ENCODE assay signal across 10 cellular contexts in the genomic region with DNA sequence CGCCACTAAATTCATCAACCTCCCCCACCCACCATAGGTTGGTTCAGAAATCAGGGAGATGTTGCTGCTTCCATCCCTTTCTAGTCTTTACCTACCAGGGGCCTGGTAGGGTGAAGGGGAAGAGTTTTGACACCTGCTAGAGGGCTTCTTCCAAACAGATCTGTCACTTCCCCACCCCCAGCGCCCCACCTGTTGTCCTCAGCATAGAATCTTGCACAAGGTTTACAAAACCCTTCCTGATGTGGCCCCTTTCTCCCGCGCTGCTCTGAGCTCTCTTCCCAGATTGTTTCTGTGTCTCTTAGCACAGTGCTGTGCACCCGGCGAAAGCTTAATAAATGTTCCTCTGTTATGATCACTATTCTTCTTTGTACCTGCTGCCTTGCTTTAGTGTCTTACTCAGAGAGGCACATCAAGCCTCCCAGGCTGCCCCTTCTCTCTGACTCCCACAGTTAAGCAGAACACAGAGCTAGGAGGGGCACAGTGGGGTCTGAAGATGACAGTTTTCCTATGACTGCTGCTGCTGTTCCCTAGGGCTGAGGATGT. TPM values are rescaled to one million over a fixed set of nuclear protein-coding genes. Genes with fewer than 3 reads are reported as not detected.
DNase-seq lines count a peak whose midpoint lies in the region; ATAC-seq, FAIRE-seq and TF ChIP-seq lines count a peak whose summit lies in the region.
"Had no signal": no experiment of that assay in that cellular context is flagged by ENCODE, and none has a peak within 500 bp of the region (broad histone marks: within the 10 kb centered on the region; RNA-seq: fewer than 3 reads in every experiment).

No MANE protein-coding gene starts in this region.

- ATAC-seq in activated T-cell treated with anti-CD3 and anti-CD28 coated beads, Interleukin-2, amount 50 U/mL, for 72 hours (replicated peaks in 1 of 2): no peak
- no peak for ATAC-seq in stimulated activated memory B cell treated with anti-CD40 and anti-IgM and Interleukin-4, amounts not matched to agents 10 μg/mL and 1 μg/mL and 100 μg/mL, for 72 hours

- H3K36me3 ChIP-seq in SU-DHL-6 (ENCODE audit: low read length): no peaks in the 10 kb centered on the region
- no peaks in the 10 kb centered on the region for H3K36me3 ChIP-seq in kidney (ENCODE audit: control insufficient read depth in 1 of 2, insufficient read depth in 2 of 2, low read length in 2 of 2)
- H3K36me3 ChIP-seq: esophagus muscularis mucosa had no signal

- H3K4me3 Mint-ChIP-seq in activated T-cell treated with anti-CD3 and anti-CD28 coated beads, Interleukin-2, amount 50 U/mL, for 72 hours: peak overlapping the region; percentile 98 to 99
- H3K4me3 Mint-ChIP-seq in glutamatergic neuron (ENCODE audit: unreplicated experiment): peak overlapping the region; percentile 97
- peak overlapping the region; percentile 45 for H3K4me3 Mint-ChIP-seq in stimulated activated memory B cell treated with anti-CD40 and anti-IgM and Interleukin-4, amounts not matched to agents 10 μg/mL and 1 μg/mL and 100 μg/mL, for 72 hours

- peaks cover 7% of the 10 kb centered on the region for H3F3A ChIP-seq in SU-DHL-6 (ENCODE audit: insufficient read depth)

- no peaks in the 10 kb centered on the region for H4K20me1 ChIP-seq in SU-DHL-6 (ENCODE audit: low read depth, low read length)

- no peaks in the 10 kb centered on the region for H3K9me2 ChIP-seq in SU-DHL-6 (replicated peaks; ENCODE audit: insufficient read depth, low read length)

- H3K27me3 ChIP-seq in SU-DHL-6 (ENCODE audit: low read length): no peaks in the 10 kb centered on the region
- H3K27me3 ChIP-seq: esophagus muscularis mucosa had no signal

- no peaks in the 10 kb centered on the region for H3K9me3 Mint-ChIP-seq in activated T-cell treated with anti-CD3 and anti-CD28 coated beads, Interleukin-2, amount 50 U/mL, for 72 hours
- H3K9me3 Mint-ChIP-seq in glutamatergic neuron (ENCODE audit: unreplicated experiment): peaks cover 14% of the 10 kb centered on the region
- H3K9me3 Mint-ChIP-seq in stimulated activated memory B cell treated with anti-CD40 and anti-IgM and Interleukin-4, amounts not matched to agents 10 μg/mL and 1 μg/mL and 100 μg/mL, for 72 hours: no peaks in the 10 kb centered on the region

- peaks cover 0 to 2% of the 10 kb centered on the region in 2 donors for H3K36me3 Mint-ChIP-seq in activated T-cell treated with anti-CD3 and anti-CD28 coated beads, Interleukin-2, amount 50 U/mL, for 72 hours (ENCODE audit: insufficient read depth in 2 of 2)
- no peaks in the 10 kb centered on the region for H3K36me3 Mint-ChIP-seq in glutamatergic neuron (ENCODE audit: unreplicated experiment)
- H3K36me3 Mint-ChIP-seq in stimulated activated memory B cell treated with anti-CD40 and anti-IgM and Interleukin-4, amounts not matched to agents 10 μg/mL and 1 μg/mL and 100 μg/mL, for 72 hours: no peaks in the 10 kb centered on the region

- peaks cover 20% of the 10 kb centered on the region for H3K79me2 ChIP-seq in SU-DHL-6 (ENCODE audit: insufficient read depth, low read length)

- H3K4me1 ChIP-seq in kidney (ENCODE audit: control insufficient read depth in 1 of 2, insufficient read depth in 1 of 2, low read depth in 1 of 2, low read length in 2 of 2): peaks cover 0 to 4% of the 10 kb centered on the region in 2 donors

- intact Hi-C loops in kidney (cut with DNase I): no loop called here

- peak overlapping the region; percentile 70 for H3K4me3 ChIP-seq in SU-DHL-6 (ENCODE audit: insufficient read depth, low read length, poor library complexity, severe bottlenecking)
- H3K4me3 ChIP-seq in kidney (ENCODE audit: low read length in 2 of 2): no peak overlapping the region

- DNase-seq in activated T-cell treated with anti-CD3 and anti-CD28 coated beads, Interleukin-2, amount 50 U/mL, for 72 hours: no peak
- no peak for DNase-seq in activated T-cell treated with anti-CD3 and anti-CD28 coated beads, Interleukin-2, amount 50 U/mL, for 1 hour
- no peak for DNase-seq in glutamatergic neuron
- no peak for DNase-seq in kidney
- no peak for DNase-seq in HK-2 (ENCODE audit: unreplicated experiment)
- no peak for DNase-seq in LoVo (ENCODE audit: low spot score)
- DNase-seq: NCI-H1092 had no signal

- H3K27ac ChIP-seq in SU-DHL-6 (ENCODE audit: low read depth, low read length) (peak overlapping the region; percentile 37; the same call in 1 of the 2 replicates), kidney (ENCODE audit: low read depth in 2 of 2, low read length in 2 of 2) (no peak overlapping the region)

- peaks cover 7% of the 10 kb centered on the region for H3K27me3 Mint-ChIP-seq in activated T-cell treated with anti-CD3 and anti-CD28 coated beads, Interleukin-2, amount 50 U/mL, for 72 hours (ENCODE audit: low read depth)
- peaks cover 4% of the 10 kb centered on the region for H3K27me3 Mint-ChIP-seq in glutamatergic neuron (ENCODE audit: unreplicated experiment)
- no peaks in the 10 kb centered on the region for H3K27me3 Mint-ChIP-seq in stimulated activated memory B cell treated with anti-CD40 and anti-IgM and Interleukin-4, amounts not matched to agents 10 μg/mL and 1 μg/mL and 100 μg/mL, for 72 hours

- H3K9me3 ChIP-seq in SU-DHL-6 (ENCODE audit: insufficient read depth, low read length) (no peaks in the 10 kb centered on the region), kidney (ENCODE audit: control insufficient read depth in 1 of 2, low read length in 2 of 2) (no peaks in the 10 kb centered on the region)
- H3K9me3 ChIP-seq: esophagus muscularis mucosa had no signal

- H3K4me1 Mint-ChIP-seq in activated T-cell treated with anti-CD3 and anti-CD28 coated beads, Interleukin-2, amount 50 U/mL, for 72 hours (ENCODE audit: low read depth): peaks cover 48% of the 10 kb centered on the region
- peaks cover 22% of the 10 kb centered on the region for H3K4me1 Mint-ChIP-seq in glutamatergic neuron (ENCODE audit: low read depth, unreplicated experiment)
- peaks cover 32% of the 10 kb centered on the region for H3K4me1 Mint-ChIP-seq in stimulated activated memory B cell treated with anti-CD40 and anti-IgM and Interleukin-4, amounts not matched to agents 10 μg/mL and 1 μg/mL and 100 μg/mL, for 72 hours

- H2AFZ ChIP-seq in SU-DHL-6 (ENCODE audit: low read depth, low read length, severe bottlenecking): no peak overlapping the region

- peak overlapping the region; percentile 68 for H3K4me2 ChIP-seq in SU-DHL-6 (ENCODE audit: low read depth, low read length, poor library complexity, severe bottlenecking)

- H3K9ac ChIP-seq in SU-DHL-6 (ENCODE audit: low read length) (peak overlapping the region; percentile 68), kidney (ENCODE audit: low read length in 2 of 2) (no peak overlapping the region)

- FAIRE-seq in kidney (lab: Jason Lieb, UNC): no peak

- no peak overlapping the region for H3K27ac Mint-ChIP-seq in activated T-cell treated with anti-CD3 and anti-CD28 coated beads, Interleukin-2, amount 50 U/mL, for 72 hours
- H3K27ac Mint-ChIP-seq in glutamatergic neuron (ENCODE audit: unreplicated experiment): no peak overlapping the region
- H3K27ac Mint-ChIP-seq in stimulated activated memory B cell treated with anti-CD40 and anti-IgM and Interleukin-4, amounts not matched to agents 10 μg/mL and 1 μg/mL and 100 μg/mL, for 72 hours: no peak overlapping the region

- TF ChIP-seq CTCF in SU-DHL-6 (IDR thresholded peaks at IDR 0.05; ENCODE audit: insufficient read depth, low read length, poor library complexity, severe bottlenecking) (no peak), glutamatergic neuron (IDR thresholded peaks at IDR 0.05; ENCODE audit: partially characterized antibody, unreplicated experiment) (no peak), kidney (IDR thresholded peaks at IDR 0.05; ENCODE audit: borderline replicate concordance, extremely low read depth, insufficient read depth) (no peak)

RNA-seq across cellular contexts. Expression of a gene that starts 11.2 kb away (rescaled TPM):
- under 1 TPM in 1 of 2 donors, not detected in 1; 0.21 TPM for total RNA-seq in activated T-cell treated with anti-CD3 and anti-CD28 coated beads, Interleukin-2, amount 50 U/mL, for 72 hours
- total RNA-seq in glutamatergic neuron (ENCODE audit: unreplicated experiment): not detected
- 2.7 TPM for total RNA-seq in kidney
- 0.62 TPM for polyA plus RNA-seq in kidney (ENCODE audit: insufficient read depth, low read depth, low replicate concordance)

RNA-seq across cellular contexts. Expression of a gene that starts 30.2 kb away (rescaled TPM):
- 10 to 100 TPM; 78.7 to 79.5 TPM for total RNA-seq in activated T-cell treated with anti-CD3 and anti-CD28 coated beads, Interleukin-2, amount 50 U/mL, for 72 hours
- total RNA-seq in glutamatergic neuron (ENCODE audit: unreplicated experiment) (104 TPM), kidney (50.9 TPM)
- 117 TPM for polyA plus RNA-seq in kidney (ENCODE audit: insufficient read depth, low read depth, low replicate concordance)

RNA-seq across cellular contexts. Expression of a gene that starts 39.9 kb away (rescaled TPM):
- 10 to 100 TPM; 61.6 to 68.3 TPM for total RNA-seq in activated T-cell treated with anti-CD3 and anti-CD28 coated beads, Interleukin-2, amount 50 U/mL, for 72 hours
- 250 TPM for total RNA-seq in glutamatergic neuron (ENCODE audit: unreplicated experiment)
- total RNA-seq in kidney: 74.2 TPM
- 74.7 TPM for polyA plus RNA-seq in kidney (ENCODE audit: insufficient read depth, low read depth, low replicate concordance)

RNA-seq across cellular contexts. Expression of a gene that starts 41.2 kb away (rescaled TPM):
- total RNA-seq in activated T-cell treated with anti-CD3 and anti-CD28 coated beads, Interleukin-2, amount 50 U/mL, for 72 hours: 1 to 10 TPM; 9.1 to 9.2 TPM
- total RNA-seq in glutamatergic neuron (ENCODE audit: unreplicated experiment): 19.9 TPM
- 18.9 TPM for total RNA-seq in kidney
- 6.5 TPM for polyA plus RNA-seq in kidney (ENCODE audit: insufficient read depth, low read depth, low replicate concordance)

RNA-seq across cellular contexts. Expression of a gene that starts 41.9 kb away (rescaled TPM):
- total RNA-seq in activated T-cell treated with anti-CD3 and anti-CD28 coated beads, Interleukin-2, amount 50 U/mL, for 72 hours: 10 to 100 TPM; 15.3 TPM
- total RNA-seq in glutamatergic neuron (ENCODE audit: unreplicated experiment): 23.4 TPM
- 17.9 TPM for total RNA-seq in kidney
- 28.0 TPM for polyA plus RNA-seq in kidney (ENCODE audit: insufficient read depth, low read depth, low replicate concordance)

Comparison
In these comparisons a context has a peak if more than half of its experiments do, and no peak if none do; other contexts are left out.
1. H3K4me3 Mint-ChIP-seq: peak in every context shown above with its lines; median percentile 98 in activated T-cell treated with anti-CD3 and anti-CD28 coated beads, Interleukin-2, amount 50 U/mL, for 72 hours; 97 in glutamatergic neuron; 45 in stimulated activated memory B cell treated with anti-CD40 and anti-IgM and Interleukin-4, amounts not matched to agents 10 μg/mL and 1 μg/mL and 100 μg/mL, for 72 hours.